In the genomic region with DNA sequence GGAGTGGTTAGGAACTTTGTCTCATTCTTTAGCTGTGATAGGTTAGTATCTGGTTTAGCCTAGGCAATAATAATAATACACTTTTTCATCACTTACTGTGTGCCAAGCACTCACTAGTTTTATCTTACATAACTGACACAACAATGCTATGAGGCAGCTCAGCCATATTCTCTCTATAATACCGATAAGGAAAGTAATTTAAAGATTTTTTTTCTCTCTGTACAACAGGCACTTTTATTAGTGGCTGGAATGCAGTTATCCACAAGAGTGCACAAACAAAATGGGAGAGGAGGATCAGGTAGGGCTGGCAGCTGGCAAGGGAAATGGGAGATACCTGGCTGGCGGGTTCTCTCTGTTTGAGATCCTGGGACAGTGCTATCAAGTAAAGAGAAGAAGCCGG, we compare ENCODE assay signal across 2 cellular contexts.
TF ChIP-seq lines count a peak whose summit lies in the region.

No MANE protein-coding gene starts in this region.

TF ChIP-seq in IMR-90, 13 proteins besides CTCF, POLR2A, EP300 and RAD21:
- no peak for TF ChIP-seq NFE2L2 (IDR thresholded peaks at IDR 0.05; ENCODE audit: low read depth, low read length)

TF ChIP-seq in SK-N-SH, 30 proteins besides CTCF, POLR2A, EP300 and RAD21:
- TF ChIP-seq, protein P1, sequence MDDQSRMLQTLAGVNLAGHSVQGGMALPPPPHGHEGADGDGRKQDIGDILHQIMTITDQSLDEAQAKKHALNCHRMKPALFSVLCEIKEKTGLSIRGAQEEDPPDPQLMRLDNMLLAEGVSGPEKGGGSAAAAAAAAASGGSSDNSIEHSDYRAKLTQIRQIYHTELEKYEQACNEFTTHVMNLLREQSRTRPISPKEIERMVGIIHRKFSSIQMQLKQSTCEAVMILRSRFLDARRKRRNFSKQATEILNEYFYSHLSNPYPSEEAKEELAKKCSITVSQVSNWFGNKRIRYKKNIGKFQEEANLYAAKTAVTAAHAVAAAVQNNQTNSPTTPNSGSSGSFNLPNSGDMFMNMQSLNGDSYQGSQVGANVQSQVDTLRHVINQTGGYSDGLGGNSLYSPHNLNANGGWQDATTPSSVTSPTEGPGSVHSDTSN (IDR thresholded peaks at IDR 0.05): no peak
- TF ChIP-seq, protein P2, sequence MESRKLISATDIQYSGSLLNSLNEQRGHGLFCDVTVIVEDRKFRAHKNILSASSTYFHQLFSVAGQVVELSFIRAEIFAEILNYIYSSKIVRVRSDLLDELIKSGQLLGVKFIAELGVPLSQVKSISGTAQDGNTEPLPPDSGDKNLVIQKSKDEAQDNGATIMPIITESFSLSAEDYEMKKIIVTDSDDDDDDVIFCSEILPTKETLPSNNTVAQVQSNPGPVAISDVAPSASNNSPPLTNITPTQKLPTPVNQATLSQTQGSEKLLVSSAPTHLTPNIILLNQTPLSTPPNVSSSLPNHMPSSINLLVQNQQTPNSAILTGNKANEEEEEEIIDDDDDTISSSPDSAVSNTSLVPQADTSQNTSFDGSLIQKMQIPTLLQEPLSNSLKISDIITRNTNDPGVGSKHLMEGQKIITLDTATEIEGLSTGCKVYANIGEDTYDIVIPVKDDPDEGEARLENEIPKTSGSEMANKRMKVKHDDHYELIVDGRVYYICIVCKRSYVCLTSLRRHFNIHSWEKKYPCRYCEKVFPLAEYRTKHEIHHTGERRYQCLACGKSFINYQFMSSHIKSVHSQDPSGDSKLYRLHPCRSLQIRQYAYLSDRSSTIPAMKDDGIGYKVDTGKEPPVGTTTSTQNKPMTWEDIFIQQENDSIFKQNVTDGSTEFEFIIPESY (IDR thresholded peaks at IDR 0.05; ENCODE audit: borderline replicate concordance, low read depth): no peak
- TF ChIP-seq RFX5 (IDR thresholded peaks at IDR 0.05; ENCODE audit: low read length): no peak
- TF ChIP-seq FOSL2 (IDR thresholded peaks at IDR 0.05; ENCODE audit: borderline replicate concordance, low read depth): no peak
- TF ChIP-seq, protein P3, sequence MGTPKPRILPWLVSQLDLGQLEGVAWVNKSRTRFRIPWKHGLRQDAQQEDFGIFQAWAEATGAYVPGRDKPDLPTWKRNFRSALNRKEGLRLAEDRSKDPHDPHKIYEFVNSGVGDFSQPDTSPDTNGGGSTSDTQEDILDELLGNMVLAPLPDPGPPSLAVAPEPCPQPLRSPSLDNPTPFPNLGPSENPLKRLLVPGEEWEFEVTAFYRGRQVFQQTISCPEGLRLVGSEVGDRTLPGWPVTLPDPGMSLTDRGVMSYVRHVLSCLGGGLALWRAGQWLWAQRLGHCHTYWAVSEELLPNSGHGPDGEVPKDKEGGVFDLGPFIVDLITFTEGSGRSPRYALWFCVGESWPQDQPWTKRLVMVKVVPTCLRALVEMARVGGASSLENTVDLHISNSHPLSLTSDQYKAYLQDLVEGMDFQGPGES (IDR thresholded peaks at IDR 0.05; ENCODE audit: low read depth, low read length): no peak
- no peak for TF ChIP-seq TEAD4 (IDR thresholded peaks at IDR 0.05; ENCODE audit: borderline replicate concordance, insufficient read depth)
- TF ChIP-seq NRF1 (IDR thresholded peaks at IDR 0.05; ENCODE audit: low read depth, low read length): no peak
- no peak for TF ChIP-seq SIN3A (IDR thresholded peaks at IDR 0.05; ENCODE audit: borderline replicate concordance, low read depth, low read length)
- TF ChIP-seq, protein P4, sequence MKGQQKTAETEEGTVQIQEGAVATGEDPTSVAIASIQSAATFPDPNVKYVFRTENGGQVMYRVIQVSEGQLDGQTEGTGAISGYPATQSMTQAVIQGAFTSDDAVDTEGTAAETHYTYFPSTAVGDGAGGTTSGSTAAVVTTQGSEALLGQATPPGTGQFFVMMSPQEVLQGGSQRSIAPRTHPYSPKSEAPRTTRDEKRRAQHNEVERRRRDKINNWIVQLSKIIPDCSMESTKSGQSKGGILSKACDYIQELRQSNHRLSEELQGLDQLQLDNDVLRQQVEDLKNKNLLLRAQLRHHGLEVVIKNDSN (IDR thresholded peaks at IDR 0.05; ENCODE audit: borderline replicate concordance, low read depth): no peak
- no peak for TF ChIP-seq CHD2 (IDR thresholded peaks at IDR 0.05; ENCODE audit: low read length, partially characterized antibody)
- no peak for TF ChIP-seq TCF12 (IDR thresholded peaks at IDR 0.05)
- no peak for TF ChIP-seq RXRA (IDR thresholded peaks at IDR 0.05; ENCODE audit: borderline replicate concordance, low read depth)
